In genomic region chr18:55430026-55430425, GRCh38 we compare ENCODE assay signal across 21 cellular contexts.
"Had no signal": no experiment of that assay in that cellular context is flagged by ENCODE, and none has a peak within 500 bp of the region (broad histone marks: within the 10 kb centered on the region; RNA-seq: fewer than 3 reads in every experiment).

No MANE protein-coding gene starts in this region.

- H3K9me3 ChIP-seq: adrenal gland, colonic mucosa, heart right ventricle, thoracic aorta had no signal

- H3K9ac ChIP-seq: parathyroid adenoma had no signal

- H3K36me3 Mint-ChIP-seq: activated CD4-positive, alpha-beta memory T cell treated with anti-CD3 and anti-CD28 coated beads for 36 hours; activated CD8-positive, alpha-beta memory T cell treated with anti-CD3 and anti-CD28 coated beads, Interleukin-2, amount 10 ng/mL, durations not matched to agents 7 days and 5 days; activated naive CD4-positive, alpha-beta T cell treated with anti-CD3 and anti-CD28 coated beads, Interleukin-2, amount 50 U/mL, for 24 hours had no signal

- H2AFZ ChIP-seq: parathyroid adenoma had no signal

- H3K27ac ChIP-seq: adrenal gland, colonic mucosa, epithelial cell of prostate, parathyroid adenoma, thoracic aorta, WERI-Rb-1 had no signal

- H3K4me3 ChIP-seq: adrenal gland, colonic mucosa, heart right ventricle, lung, thoracic aorta had no signal

- H3K27me3 ChIP-seq: adrenal gland, colonic mucosa, heart right ventricle had no signal

- H3K4me3 Mint-ChIP-seq: activated CD4-positive, alpha-beta memory T cell treated with anti-CD3 and anti-CD28 coated beads for 36 hours; activated CD4-positive, alpha-beta T cell treated with anti-CD3 and anti-CD28 coated beads for 36 hours; activated CD8-positive, alpha-beta memory T cell treated with anti-CD3 and anti-CD28 coated beads, Interleukin-2, amount 10 ng/mL, durations not matched to agents 7 days and 5 days; activated naive CD4-positive, alpha-beta T cell treated with anti-CD3 and anti-CD28 coated beads, Interleukin-2, amount 50 U/mL, for 24 hours; T-helper 17 cell had no signal

- H3K4me1 ChIP-seq: colonic mucosa, parathyroid adenoma had no signal

- H3K36me3 ChIP-seq: adrenal gland, colonic mucosa, heart right ventricle, thoracic aorta, WERI-Rb-1 had no signal

- H3K4me1 Mint-ChIP-seq: activated CD4-positive, alpha-beta T cell treated with anti-CD3 and anti-CD28 coated beads for 36 hours; activated CD8-positive, alpha-beta memory T cell treated with anti-CD3 and anti-CD28 coated beads, Interleukin-2, amount 10 ng/mL, durations not matched to agents 7 days and 5 days; activated naive CD4-positive, alpha-beta T cell treated with anti-CD3 and anti-CD28 coated beads, Interleukin-2, amount 50 U/mL, for 24 hours; T-helper 17 cell had no signal

- ATAC-seq: activated CD4-positive, alpha-beta T cell treated with anti-CD3 and anti-CD28 coated beads for 36 hours; activated CD8-positive, alpha-beta memory T cell treated with anti-CD3 and anti-CD28 coated beads, Interleukin-2, amount 10 ng/mL, durations not matched to agents 7 days and 5 days; left cardiac atrium; T-helper 17 cell had no signal

- H3K79me2 ChIP-seq: parathyroid adenoma had no signal

- DNase-seq: activated CD4-positive, alpha-beta memory T cell treated with anti-CD3 and anti-CD28 coated beads for 36 hours; activated CD4-positive, alpha-beta T cell treated with anti-CD3 and anti-CD28 coated beads for 36 hours; activated CD8-positive, alpha-beta memory T cell treated with anti-CD3 and anti-CD28 coated beads, Interleukin-2, amount 10 ng/mL, durations not matched to agents 7 days and 5 days; activated effector memory CD4-positive, alpha-beta T cell treated with Interleukin-2 at 50 U/mL for 16 hours; activated T-cell treated with anti-CD3 and anti-CD28 coated beads, Interleukin-2, amount 50 U/mL, for 1 hour; adrenal gland; caudate nucleus; colonic mucosa; effector CD8-positive, alpha-beta T cell; heart right ventricle; left cardiac atrium; retina; stimulated activated CD4-positive, alpha-beta T cell treated with anti-CD3 and anti-CD28 coated beads, Interleukin-12 subunit alpha, Interleukin-12 subunit beta, amount 100 ng/mL, for 4 hours; stimulated activated CD4-positive, alpha-beta T cell treated with anti-CD3 and anti-CD28 coated beads, Interleukin-2, amount 100 ng/mL, for 24 hours; T-helper 17 cell; WERI-Rb-1 had no signal

- H3K27ac Mint-ChIP-seq: activated CD4-positive, alpha-beta memory T cell treated with anti-CD3 and anti-CD28 coated beads for 36 hours; activated CD4-positive, alpha-beta T cell treated with anti-CD3 and anti-CD28 coated beads for 36 hours; activated CD8-positive, alpha-beta memory T cell treated with anti-CD3 and anti-CD28 coated beads, Interleukin-2, amount 10 ng/mL, durations not matched to agents 7 days and 5 days; activated naive CD4-positive, alpha-beta T cell treated with anti-CD3 and anti-CD28 coated beads, Interleukin-2, amount 50 U/mL, for 24 hours; T-helper 17 cell had no signal

- H3K9me3 Mint-ChIP-seq: activated CD4-positive, alpha-beta memory T cell treated with anti-CD3 and anti-CD28 coated beads for 36 hours had no signal

- H3K27me3 Mint-ChIP-seq: activated CD4-positive, alpha-beta memory T cell treated with anti-CD3 and anti-CD28 coated beads for 36 hours; activated CD8-positive, alpha-beta memory T cell treated with anti-CD3 and anti-CD28 coated beads, Interleukin-2, amount 10 ng/mL, durations not matched to agents 7 days and 5 days; activated naive CD4-positive, alpha-beta T cell treated with anti-CD3 and anti-CD28 coated beads, Interleukin-2, amount 50 U/mL, for 24 hours; T-helper 17 cell had no signal
